In the genomic region with DNA sequence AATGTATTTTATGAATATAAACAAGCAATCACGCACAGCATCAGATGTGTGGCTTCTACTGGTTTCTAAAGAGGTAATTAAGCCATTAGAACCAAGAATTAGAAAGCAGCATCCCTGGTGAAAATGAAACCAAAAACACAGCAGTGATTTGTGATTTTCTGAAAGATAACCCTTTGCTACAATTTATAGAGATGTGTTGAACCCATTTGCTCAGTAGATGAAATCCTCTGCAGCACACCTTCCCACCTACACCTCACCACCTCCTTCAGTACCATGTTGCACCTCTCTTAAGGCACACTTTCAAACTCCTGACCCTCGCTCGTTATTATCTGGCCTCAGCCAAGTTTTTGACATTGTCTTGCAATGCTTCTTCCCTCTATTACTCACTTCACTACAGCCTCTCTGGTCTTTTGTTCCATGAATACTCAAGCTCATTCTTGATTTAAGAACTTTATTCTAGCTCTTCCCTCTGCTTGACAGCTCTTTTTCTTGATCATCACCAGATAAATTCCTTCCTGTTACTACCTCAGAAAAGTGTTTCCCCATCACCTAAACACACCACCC, we compare ENCODE assay signal across 10 cellular contexts. TPM values are rescaled to one million over a fixed set of nuclear protein-coding genes. Genes with fewer than 3 reads are reported as not detected.
DNase-seq lines count a peak whose midpoint lies in the region; ATAC-seq and TF ChIP-seq lines count a peak whose summit lies in the region.
"Had no signal": no experiment of that assay in that cellular context is flagged by ENCODE, and none has a peak within 500 bp of the region (broad histone marks: within the 10 kb centered on the region; RNA-seq: fewer than 3 reads in every experiment).

No MANE protein-coding gene starts in this region.

- TF ChIP-seq POLR2A in HCT116 (IDR thresholded peaks at IDR 0.05; ENCODE audit: borderline replicate concordance, extremely low read depth, insufficient read depth, insufficient read length) = no peak

- H4K20me1 ChIP-seq in HCT116 (ENCODE audit: insufficient read depth) (no peaks in the 10 kb centered on the region), neural progenitor cell (ENCODE audit: low read depth) (peaks cover 52% of the 10 kb centered on the region)

- H2AFZ ChIP-seq in HCT116 (ENCODE audit: low read depth, low read length, poor library complexity, severe bottlenecking) = no peak overlapping the region
- H2AFZ ChIP-seq in neural progenitor cell (replicated peaks) = no peak overlapping the region

- no peak for TF ChIP-seq RAD21 in HCT116 (IDR thresholded peaks at IDR 0.05; ENCODE audit: low read depth)

- intact Hi-C loops in HCT116 (cut with micrococcal nuclease) = loop anchor here (5.0 kb wide), 1 partner anchor 244 kb away; no protein-coding TSS in a partner anchor

- no peak for ATAC-seq in HCT116
- no peak for ATAC-seq in HG03095 (IDR thresholded peaks at IDR 0.05; ENCODE audit: unreplicated experiment)

- H3K27ac Mint-ChIP-seq in activated naive CD8-positive, alpha-beta T cell treated with anti-CD3 and anti-CD28 coated beads for 36 hours = peak overlapping the region; percentile 72
- H3K27ac Mint-ChIP-seq in neural progenitor cell = peak overlapping the region; percentile 4

- H3K36me3 Mint-ChIP-seq in activated naive CD8-positive, alpha-beta T cell treated with anti-CD3 and anti-CD28 coated beads for 36 hours = peaks cover 6% of the 10 kb centered on the region
- H3K36me3 Mint-ChIP-seq in neural progenitor cell = peaks cover 8% of the 10 kb centered on the region

- no peaks in the 10 kb centered on the region for H3K9me2 ChIP-seq in HCT116 (ENCODE audit: insufficient read depth)

- H3K9me3 Mint-ChIP-seq in activated naive CD8-positive, alpha-beta T cell treated with anti-CD3 and anti-CD28 coated beads for 36 hours = no peaks in the 10 kb centered on the region
- no peaks in the 10 kb centered on the region for H3K9me3 Mint-ChIP-seq in neural progenitor cell

- H3K9ac ChIP-seq in HCT116 (ENCODE audit: low read length) (no peak overlapping the region), neural progenitor cell (no peak overlapping the region)

- POLR2A ChIA-PET in HCT116 (lab: Charles Lee) = no interaction called here

- H3K27ac ChIP-seq in HCT116 (ENCODE audit: low read depth, low read length) (no peak overlapping the region), neural progenitor cell (no peak overlapping the region)

- H3F3A ChIP-seq in neural progenitor cell (ENCODE audit: low read depth) = peaks cover 15% of the 10 kb centered on the region

- H3K4me3 ChIP-seq in GM06990 (replicated peaks; ENCODE audit: low read depth, low read length) = peak overlapping the region; percentile 10; the same call in 1 of the 2 replicates
- no peak overlapping the region for H3K4me3 ChIP-seq in HCT116 (replicated peaks in 1 of 2; ENCODE audit: low read depth in 1 of 2, low read length in 2 of 2)
- H3K4me3 ChIP-seq in neural progenitor cell = no peak overlapping the region

- DNase-seq in GM06990 (ENCODE audit: extremely low read depth, insufficient read length) (peak; percentile 57), HCT116 (ENCODE audit: low read depth, low spot score) (no peak), neural progenitor cell (ENCODE audit: low spot score) (no peak), T1000 (lab: John Stamatoyannopoulos, UW) (no peak)
- no peak for DNase-seq in activated naive CD8-positive, alpha-beta T cell treated with anti-CD3 and anti-CD28 coated beads for 36 hours
- DNase-seq in effector CD8-positive, alpha-beta T cell (lab: John Stamatoyannopoulos, UW) = no peak
- no peak for DNase-seq in activated effector memory CD4-positive, alpha-beta T cell treated with Interleukin-2 at 50 U/mL for 16 hours
- DNase-seq: posterior cingulate gyrus, uterus had no signal

- H3K79me2 ChIP-seq in HCT116 (ENCODE audit: insufficient read depth, low read length) (peaks cover 24% of the 10 kb centered on the region), neural progenitor cell (ENCODE audit: low read depth) (peaks cover 45% of the 10 kb centered on the region)

- no peaks in the 10 kb centered on the region for H3K9me3 ChIP-seq in HCT116 (ENCODE audit: control insufficient read depth in 1 of 2, insufficient read depth in 1 of 2, low read depth in 1 of 2, low read length in 2 of 2)
- H3K9me3 ChIP-seq in neural progenitor cell (ENCODE audit: low read depth) = no peaks in the 10 kb centered on the region
- H3K9me3 ChIP-seq: uterus had no signal

- H3K4me1 Mint-ChIP-seq in activated naive CD8-positive, alpha-beta T cell treated with anti-CD3 and anti-CD28 coated beads for 36 hours = peaks cover 55% of the 10 kb centered on the region
- peaks cover 2% of the 10 kb centered on the region for H3K4me1 Mint-ChIP-seq in neural progenitor cell

- RAD21 ChIA-PET in HCT116 (lab: Charles Lee; ENCODE audit: low non-redundant PET in 1 of 2, low total read pairs in 2 of 2, uncharacterized antibody in 2 of 2, unreplicated experiment in 2 of 2) = no interaction called here

- no peaks in the 10 kb centered on the region for H3K27me3 Mint-ChIP-seq in activated naive CD8-positive, alpha-beta T cell treated with anti-CD3 and anti-CD28 coated beads for 36 hours
- H3K27me3 Mint-ChIP-seq in neural progenitor cell (ENCODE audit: insufficient read depth, low read depth) = no peaks in the 10 kb centered on the region

- CTCF ChIA-PET in HCT116 (lab: Charles Lee) = interaction anchor here (0.6 kb wide), 1 partner anchor 76 kb away, joined by 4 read pairs; no protein-coding TSS in a partner anchor

- H3K4me1 ChIP-seq in HCT116 (ENCODE audit: control insufficient read depth in 1 of 2, insufficient read depth in 2 of 2, low read length in 2 of 2) (peaks cover 0 to 6% of the 10 kb centered on the region in 2 experiments; a peak in 3 of 4 replicates), neural progenitor cell (no peaks in the 10 kb centered on the region)
- H3K4me1 ChIP-seq: uterus had no signal

- BruUV-seq in HCT116 (replicated peaks; lab: Mats Ljungman, UMichigan) = TSS peak; percentile 21

- H3K36me3 ChIP-seq in GM06990 (ENCODE audit: control insufficient read depth, insufficient read depth, low read length) = no peaks in the 10 kb centered on the region; the same call in 1 of the 2 replicates
- no peaks in the 10 kb centered on the region for H3K36me3 ChIP-seq in HCT116 (ENCODE audit: control insufficient read depth in 1 of 2, insufficient read depth in 2 of 2, low read length in 2 of 2)
- H3K36me3 ChIP-seq in neural progenitor cell = no peaks in the 10 kb centered on the region
- H3K36me3 ChIP-seq: uterus had no signal

- peak overlapping the region; percentile 8 for H3K4me3 Mint-ChIP-seq in activated naive CD8-positive, alpha-beta T cell treated with anti-CD3 and anti-CD28 coated beads for 36 hours
- no peak overlapping the region for H3K4me3 Mint-ChIP-seq in neural progenitor cell

- H3K4me2 ChIP-seq in HCT116 (ENCODE audit: low read length) = no peak overlapping the region
- H3K4me2 ChIP-seq in neural progenitor cell = no peak overlapping the region

- TF ChIP-seq CTCF in GM06990 (IDR thresholded peaks at IDR 0.05; ENCODE audit: insufficient read depth, low read length, poor library complexity, severe bottlenecking) (no peak), HCT116 (IDR thresholded peaks at IDR 0.05 in 2 of 3, conservative IDR thresholded peaks at IDR 0.05 in 1 of 3; ENCODE audit: borderline replicate concordance in 1 of 3, insufficient read depth in 1 of 3, low read depth in 2 of 3, low read length in 2 of 3) (no peak), neural progenitor cell (IDR thresholded peaks at IDR 0.05) (no peak)

- H3K27me3 ChIP-seq in GM06990 (replicated peaks; ENCODE audit: control insufficient read depth, insufficient read depth, low read length) = no peaks in the 10 kb centered on the region
- no peaks in the 10 kb centered on the region for H3K27me3 ChIP-seq in HCT116 (ENCODE audit: insufficient read depth, low read length)
- no peaks in the 10 kb centered on the region for H3K27me3 ChIP-seq in neural progenitor cell
- H3K27me3 ChIP-seq: uterus had no signal

TF ChIP-seq in HCT116, 20 proteins besides CTCF, POLR2A, EP300 and RAD21 (continues in another document):
- TF ChIP-seq JUND (IDR thresholded peaks at IDR 0.05) (no peak), ELF1 (IDR thresholded peaks at IDR 0.05; ENCODE audit: borderline replicate concordance, low read depth) (no peak), EZH2phosphoT487 (IDR thresholded peaks at IDR 0.05; ENCODE audit: borderline replicate concordance) (no peak), EZH2 (IDR thresholded peaks at IDR 0.05) (no peak), FOSL1 (IDR thresholded peaks at IDR 0.05; ENCODE audit: low read depth) (no peak), CBX3 (IDR thresholded peaks at IDR 0.05; ENCODE audit: low read depth) (no peak)
- TF ChIP-seq, protein P1, sequence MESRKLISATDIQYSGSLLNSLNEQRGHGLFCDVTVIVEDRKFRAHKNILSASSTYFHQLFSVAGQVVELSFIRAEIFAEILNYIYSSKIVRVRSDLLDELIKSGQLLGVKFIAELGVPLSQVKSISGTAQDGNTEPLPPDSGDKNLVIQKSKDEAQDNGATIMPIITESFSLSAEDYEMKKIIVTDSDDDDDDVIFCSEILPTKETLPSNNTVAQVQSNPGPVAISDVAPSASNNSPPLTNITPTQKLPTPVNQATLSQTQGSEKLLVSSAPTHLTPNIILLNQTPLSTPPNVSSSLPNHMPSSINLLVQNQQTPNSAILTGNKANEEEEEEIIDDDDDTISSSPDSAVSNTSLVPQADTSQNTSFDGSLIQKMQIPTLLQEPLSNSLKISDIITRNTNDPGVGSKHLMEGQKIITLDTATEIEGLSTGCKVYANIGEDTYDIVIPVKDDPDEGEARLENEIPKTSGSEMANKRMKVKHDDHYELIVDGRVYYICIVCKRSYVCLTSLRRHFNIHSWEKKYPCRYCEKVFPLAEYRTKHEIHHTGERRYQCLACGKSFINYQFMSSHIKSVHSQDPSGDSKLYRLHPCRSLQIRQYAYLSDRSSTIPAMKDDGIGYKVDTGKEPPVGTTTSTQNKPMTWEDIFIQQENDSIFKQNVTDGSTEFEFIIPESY (IDR thresholded peaks at IDR 0.05; ENCODE audit: extremely low read depth, insufficient replicate concordance, low read length) = no peak

RNA-seq across cellular contexts. Expression of a gene that starts 38.6 kb away (rescaled TPM):
- total RNA-seq in HCT116 (2021; ENCODE audit: unreplicated experiment) = 36.4 TPM
- 12.8 and 15.0 TPM in 2 replicates for polyA plus RNA-seq in HCT116 (2012)
- 10 to 100 TPM; 35.7 to 36.7 TPM for total RNA-seq in activated naive CD8-positive, alpha-beta T cell treated with anti-CD3 and anti-CD28 coated beads for 36 hours
- 63.7 and 77.6 TPM in 2 replicates for total RNA-seq in neural progenitor cell (ENCODE audit: low replicate concordance)

RNA-seq across cellular contexts. Expression of a gene that starts 38.7 kb away (rescaled TPM):
- total RNA-seq in HCT116 (2021; ENCODE audit: unreplicated experiment) = 16.3 TPM
- 7.0 and 9.5 TPM in 2 replicates for polyA plus RNA-seq in HCT116 (2012)
- total RNA-seq in activated naive CD8-positive, alpha-beta T cell treated with anti-CD3 and anti-CD28 coated beads for 36 hours = 10 to 100 TPM; 15.2 to 18.9 TPM
- 12.5 and 18.8 TPM in 2 replicates for total RNA-seq in neural progenitor cell (ENCODE audit: low replicate concordance)

RNA-seq across cellular contexts. Expression of a gene that starts 53.4 kb away (rescaled TPM):
- total RNA-seq in HCT116 (2021; ENCODE audit: unreplicated experiment) = 4.8 TPM
- 3.1 and 4.0 TPM in 2 replicates for polyA plus RNA-seq in HCT116 (2012)
- 10 to 100 TPM; 74.7 to 77.9 TPM for total RNA-seq in activated naive CD8-positive, alpha-beta T cell treated with anti-CD3 and anti-CD28 coated beads for 36 hours
- 0.53 TPM in 1 of 2 replicates, not detected in the other for total RNA-seq in neural progenitor cell (ENCODE audit: low replicate concordance)

Comparison
In these comparisons a context has a peak if more than half of its experiments do, and no peak if none do; other contexts are left out.
1. RNA of a gene that starts 53.4 kb away (total RNA-seq): 74.7 to 77.9 TPM in activated naive CD8-positive, alpha-beta T cell treated with anti-CD3 and anti-CD28 coated beads for 36 hours; 4.8 TPM in HCT116 (single experiment) and 0.53 TPM in neural progenitor cell; every median in the first group is over 10 times any median in the second.